Comparison of ENCODE assay signal across 1 cellular context in genomic region chr9:112337547-112337946, GRCh38.
TF ChIP-seq lines count a peak whose summit lies in the region.

No MANE protein-coding gene starts in this region.

TF ChIP-seq in liver, 16 proteins besides CTCF, POLR2A, EP300 and RAD21 (continued from another document):
- TF ChIP-seq REST (IDR thresholded peaks at IDR 0.05) (no peak), SP1 (IDR thresholded peaks at IDR 0.05) (peak; percentile 76), ZBTB33 (IDR thresholded peaks at IDR 0.05) (no peak), GABPA (IDR thresholded peaks at IDR 0.05 in 1 of 2, conservative IDR thresholded peaks at IDR 0.05 in 1 of 2) (no peak), EGR1 (IDR thresholded peaks at IDR 0.05; ENCODE audit: low read depth in 2 of 2) (no peak), MAX (IDR thresholded peaks at IDR 0.05) (no peak), NR2F2 (IDR thresholded peaks at IDR 0.05) (no peak), HNF4G (IDR thresholded peaks at IDR 0.05) (peak; percentile 47), YY1 (IDR thresholded peaks at IDR 0.05) (peak; percentile 53), RXRA (IDR thresholded peaks at IDR 0.05) (peak; percentile 71 to 75), FOXA2 (IDR thresholded peaks at IDR 0.05) (no peak), JUND (IDR thresholded peaks at IDR 0.05) (peak in 1 of 2 donors; percentile 22)
